31 cellular contexts compared by ENCODE assay signal in genomic region chrX:39000802-39001201, GRCh38.
A peak's percentile ranks its signal among the peaks of the same experiment; 100 is the strongest.
DNase-seq lines count a peak whose midpoint lies in the region; ATAC-seq, FAIRE-seq and TF ChIP-seq lines count a peak whose summit lies in the region.
"Had no signal": no experiment of that assay in that cellular context is flagged by ENCODE, and none has a peak within 500 bp of the region (broad histone marks: within the 10 kb centered on the region; RNA-seq: fewer than 3 reads in every experiment).

No MANE protein-coding gene starts in this region.

- H3K4me3 ChIP-seq in AG04450 (ENCODE audit: low read depth, low read length), result no peak overlapping the region
- H3K4me3 ChIP-seq in GM12878, result no peak overlapping the region
- H3K4me3 ChIP-seq in osteoblast (ENCODE audit: insufficient read depth, low read length), result no peak overlapping the region
- H3K4me3 ChIP-seq: colonic mucosa, gastroesophageal sphincter, GM23338, stomach, thyroid gland had no signal

- H3K79me2 ChIP-seq in GM12878 (ENCODE audit: control insufficient read depth, insufficient read depth, low read length) (no peaks in the 10 kb centered on the region), osteoblast (ENCODE audit: insufficient read depth, low read length) (no peaks in the 10 kb centered on the region)

- H3K9me3 Mint-ChIP-seq in HFFc6 (no peaks in the 10 kb centered on the region; the same call in 1 of the 2 replicates), glutamatergic neuron (ENCODE audit: unreplicated experiment) (peaks cover 1% of the 10 kb centered on the region)
- H3K9me3 Mint-ChIP-seq: activated naive CD4-positive, alpha-beta T cell treated with anti-CD3 and anti-CD28 coated beads for 36 hours; activated T-helper 1 cell treated with anti-CD3 and anti-CD28 coated beads, Interleukin-12 subunit alpha, Interleukin-12 subunit beta, Interleukin-2, Interleukin-4 antibody, amounts not matched to agents 30 ng/mL and 10 ng/mL and 1 ng/mL, durations not matched to agents 14 hours and 24 hours and 36 hours; GM23338 had no signal

- no peak overlapping the region for H3K4me2 ChIP-seq in GM12878 (ENCODE audit: control insufficient read depth, insufficient read depth)
- H3K4me2 ChIP-seq in osteoblast (ENCODE audit: insufficient read depth, low read length), result no peak overlapping the region
- H3K4me2 ChIP-seq: GM23338 had no signal

- H2AFZ ChIP-seq in GM12878 (ENCODE audit: control insufficient read depth, low read depth, low read length) (no peak overlapping the region), osteoblast (ENCODE audit: low read length) (no peak overlapping the region)
- H2AFZ ChIP-seq: GM23338 had no signal

- SMC1A ChIA-PET in GM12878 (lab: Charles Lee; ENCODE audit: uncharacterized antibody, unreplicated experiment), result interaction anchor here (1.0 kb wide), 1 partner anchor 14 kb away, joined by 3 read pairs; no protein-coding TSS in a partner anchor

- TF ChIP-seq RAD21 in GM12878 (IDR thresholded peaks at IDR 0.05; ENCODE audit: insufficient read depth, low read depth, low read length), result no peak

- in situ Hi-C loops in GM12878 (cut with MboI), result no loop called here
- in situ Hi-C loops in KBM-7 (cut with MboI; ENCODE audit: low pct_unique_long_range_greater_than_20kb, low sequenced_read_pairs), result no loop called here

- peak; percentile 21 for DNase-seq in AG04450 (ENCODE audit: low read depth, low spot score)
- DNase-seq in HFFc6, result peak; percentile 5
- DNase-seq in GM12878 (ENCODE audit: low read depth, low spot score), result no peak
- no peak for DNase-seq in glutamatergic neuron
- DNase-seq in NCI-H1694 (lab: John Stamatoyannopoulos, UW), result no peak
- DNase-seq in KBM-7, result no peak
- DNase-seq in osteoblast (ENCODE audit: insufficient read length, low spot score, missing footprints), result no peak
- DNase-seq in GM10266 (ENCODE audit: extremely low spot score), result no peak
- DNase-seq: activated CD4-positive, alpha-beta T cell treated with anti-CD3 and anti-CD28 coated beads, Interleukin-2, amount 50 U/mL, for 48 hours; activated naive CD4-positive, alpha-beta T cell treated with anti-CD3 and anti-CD28 coated beads for 36 hours; CD8-positive, alpha-beta memory T cell; colonic mucosa; DMS79; effector CD8-positive, alpha-beta T cell; hippocampal formation; NCI-H1092; NCI-H2081; NCI-H345; NCI-H774; stimulated activated CD4-positive, alpha-beta T cell treated with anti-CD3 and anti-CD28 coated beads, Interleukin-1b, Interleukin-23, amount 100 ng/mL, for 48 hours; stimulated activated CD8-positive, alpha-beta memory T cell treated with anti-CD3 and anti-CD28 coated beads, Interleukin-4, amount 100 ng/mL, for 48 hours; stomach; T-helper 17 cell; thyroid gland had no signal

- H3K36me3 Mint-ChIP-seq in HFFc6 (ENCODE audit: low read depth) (no peaks in the 10 kb centered on the region), glutamatergic neuron (ENCODE audit: unreplicated experiment) (peaks cover 7% of the 10 kb centered on the region)
- H3K36me3 Mint-ChIP-seq: CD8-positive, alpha-beta memory T cell had no signal

- H3K27ac ChIP-seq in AG04450 (ENCODE audit: low read depth, low read length) (no peak overlapping the region), GM12878 (ENCODE audit: control insufficient read depth, insufficient read depth) (no peak overlapping the region), osteoblast (ENCODE audit: low read depth, low read length) (no peak overlapping the region)
- H3K27ac ChIP-seq: colonic mucosa, gastroesophageal sphincter, stomach, thyroid gland had no signal

- FAIRE-seq in GM12878 (lab: Jason Lieb, UNC), result no peak
- FAIRE-seq: A204.1 had no signal

- H3K4me1 ChIP-seq in GM12878 (ENCODE audit: control insufficient read depth, insufficient read depth, low read length) (no peaks in the 10 kb centered on the region), osteoblast (ENCODE audit: insufficient read depth, low read length) (no peaks in the 10 kb centered on the region)
- H3K4me1 ChIP-seq: colonic mucosa, gastroesophageal sphincter, stomach, thyroid gland had no signal

- no peak for TF ChIP-seq EP300 in GM12878 (IDR thresholded peaks at IDR 0.05; ENCODE audit: borderline replicate concordance in 1 of 2, control insufficient read depth in 1 of 2, low read depth in 2 of 2, low read length in 2 of 2)

- intact Hi-C loops in GM12878 (cut with micrococcal nuclease; ENCODE audit: unreplicated experiment), result no loop called here

- H3K27me3 Mint-ChIP-seq in HFFc6 (ENCODE audit: insufficient read depth) (no peaks in the 10 kb centered on the region), glutamatergic neuron (ENCODE audit: unreplicated experiment) (peaks cover 3% of the 10 kb centered on the region)
- H3K27me3 Mint-ChIP-seq: B cell, T-helper 17 cell had no signal

- no peaks in the 10 kb centered on the region for H3K36me3 ChIP-seq in GM12878 (ENCODE audit: control insufficient read depth in 2 of 2, insufficient read depth in 2 of 2, low read length in 1 of 2)
- no peaks in the 10 kb centered on the region for H3K36me3 ChIP-seq in osteoblast (ENCODE audit: insufficient read depth, low read length)
- H3K36me3 ChIP-seq: colonic mucosa, gastroesophageal sphincter, stomach, thyroid gland had no signal

- no peak overlapping the region for H3K27ac Mint-ChIP-seq in HFFc6
- peak overlapping the region; percentile 66 for H3K27ac Mint-ChIP-seq in glutamatergic neuron (ENCODE audit: unreplicated experiment)
- H3K27ac Mint-ChIP-seq: activated naive CD4-positive, alpha-beta T cell treated with anti-CD3 and anti-CD28 coated beads for 36 hours; activated T-helper 1 cell treated with anti-CD3 and anti-CD28 coated beads, Interleukin-12 subunit alpha, Interleukin-12 subunit beta, Interleukin-2, Interleukin-4 antibody, amounts not matched to agents 30 ng/mL and 10 ng/mL and 1 ng/mL, durations not matched to agents 14 hours and 24 hours and 36 hours; B cell; CD8-positive, alpha-beta memory T cell; GM23338; T-helper 17 cell had no signal

- POLR2A ChIA-PET in AG04450 (lab: Yijun Ruan, JAX), result interaction anchor here (1.0 to 1.3 kb wide), 3 partner anchors 14 to 197 kb away, joined by 3 to 4 read pairs (median 3); no protein-coding TSS in a partner anchor
- POLR2A ChIA-PET in GM12878 (lab: Charles Lee), result no interaction called here

- no peak for TF ChIP-seq CTCF in AG04450 (IDR thresholded peaks at IDR 0.05; ENCODE audit: low read depth, low read length)
- no peak for TF ChIP-seq CTCF in HFFc6 (IDR thresholded peaks at IDR 0.05)
- no peak for TF ChIP-seq CTCF in GM12878 (IDR thresholded peaks at IDR 0.05 in 2 of 3, conservative IDR thresholded peaks at IDR 0.05 in 1 of 3; ENCODE audit: control insufficient read depth in 2 of 3, extremely low read depth in 1 of 3, insufficient read depth in 1 of 3, low read depth in 3 of 3, low read length in 3 of 3)
- no peak for TF ChIP-seq CTCF in glutamatergic neuron (IDR thresholded peaks at IDR 0.05; ENCODE audit: partially characterized antibody, unreplicated experiment)
- no peak for TF ChIP-seq CTCF in osteoblast (IDR thresholded peaks at IDR 0.05; ENCODE audit: extremely low read depth, low read depth, low read length)
- TF ChIP-seq CTCF in GM10266 (IDR thresholded peaks at IDR 0.05; ENCODE audit: control insufficient read depth, insufficient read depth, low read depth, missing control alignments), result no peak

- ATAC-seq in GM12878, result no peak
- ATAC-seq: activated CD4-positive, CD25-positive, alpha-beta regulatory T cell treated with anti-CD3 and anti-CD28 coated beads, Interleukin-2, amount 50 U/mL, for 24 hours; gastroesophageal sphincter; GM23338; left lobe of liver; T-helper 17 cell had no signal

- RAD21 ChIA-PET in GM12878 (lab: Charles Lee; ENCODE audit: unreplicated experiment), result no interaction called here

- no peak for TF ChIP-seq POLR2A in GM12878 (IDR thresholded peaks at IDR 0.05; ENCODE audit: low read depth, low read length)

- H3K27me3 ChIP-seq in AG04450 (ENCODE audit: control insufficient read depth, insufficient read depth, low read length) (no peaks in the 10 kb centered on the region), GM12878 (replicated peaks in 1 of 2; ENCODE audit: control insufficient read depth in 2 of 2, insufficient read depth in 2 of 2, low read length in 1 of 2) (no peaks in the 10 kb centered on the region), osteoblast (ENCODE audit: insufficient read depth, low read length) (peaks cover 3% of the 10 kb centered on the region)
- H3K27me3 ChIP-seq: colonic mucosa, gastroesophageal sphincter, stomach, thyroid gland had no signal

- BruUV-seq in GM12878 (replicated peaks; lab: Mats Ljungman, UMichigan), result no TSS peak

- no peaks in the 10 kb centered on the region for H4K20me1 ChIP-seq in GM12878 (ENCODE audit: control insufficient read depth, insufficient read depth)
- no peaks in the 10 kb centered on the region for H4K20me1 ChIP-seq in osteoblast (ENCODE audit: insufficient read depth, low read length)

- CTCF ChIA-PET in AG04450 (lab: Charles Lee), result interaction anchor here (0.5 kb wide), 1 partner anchor 196 kb away, joined by 3 read pairs; no protein-coding TSS in a partner anchor
- CTCF ChIA-PET in GM12878 (lab: Yijun Ruan, JAX), result no interaction called here

- H3K4me3 Mint-ChIP-seq in HFFc6 (no peak overlapping the region), glutamatergic neuron (ENCODE audit: unreplicated experiment) (no peak overlapping the region)
- H3K4me3 Mint-ChIP-seq: activated naive CD4-positive, alpha-beta T cell treated with anti-CD3 and anti-CD28 coated beads for 36 hours; activated T-helper 1 cell treated with anti-CD3 and anti-CD28 coated beads, Interleukin-12 subunit alpha, Interleukin-12 subunit beta, Interleukin-2, Interleukin-4 antibody, amounts not matched to agents 30 ng/mL and 10 ng/mL and 1 ng/mL, durations not matched to agents 14 hours and 24 hours and 36 hours; B cell; CD8-positive, alpha-beta memory T cell; GM23338; T-helper 17 cell had no signal

- no peak overlapping the region for H3K9ac ChIP-seq in GM12878 (ENCODE audit: control insufficient read depth, insufficient read depth, low read length)

- 26% methylated on average over 1 of the region's 1 CpG for WGBS in GM12878 (ENCODE audit: insufficient coverage, insufficient replicate concordance, low lambda C conversion rate, missing lambda C conversion rate)

- peaks cover 28% of the 10 kb centered on the region for H3K4me1 Mint-ChIP-seq in HFFc6 (ENCODE audit: low read depth)
- H3K4me1 Mint-ChIP-seq in glutamatergic neuron (ENCODE audit: low read depth, unreplicated experiment), result peaks cover 9% of the 10 kb centered on the region
- H3K4me1 Mint-ChIP-seq: B cell; CD8-positive, alpha-beta memory T cell; GM23338; T-helper 17 cell had no signal

- no peaks in the 10 kb centered on the region for H3K9me3 ChIP-seq in AG04450 (ENCODE audit: control insufficient read depth, insufficient read depth, low read length)
- H3K9me3 ChIP-seq in GM12878 (replicated peaks; ENCODE audit: control insufficient read depth, insufficient read depth, low read length), result no peaks in the 10 kb centered on the region
- no peaks in the 10 kb centered on the region for H3K9me3 ChIP-seq in osteoblast (ENCODE audit: low read depth, low read length)
- H3K9me3 ChIP-seq: colonic mucosa, gastroesophageal sphincter, stomach, thyroid gland had no signal

TF ChIP-seq in GM12878, 131 proteins besides CTCF, POLR2A, EP300 and RAD21 (continues in another document):
- no peak for TF ChIP-seq ZBED1 (IDR thresholded peaks at IDR 0.05; ENCODE audit: borderline replicate concordance)

Comparison
In these comparisons a context has a peak if more than half of its experiments do, and no peak if none do; other contexts are left out.
1. DNase-seq: peak in AG04450 (single experiment) and HFFc6 (single experiment); none in GM12878 (single experiment), glutamatergic neuron (single experiment), NCI-H1694 (single experiment), KBM-7 (single experiment), osteoblast (single experiment) and GM10266 (single experiment).